Comparison of ENCODE assay signal across 13 cellular contexts in genomic region chr2:152566728-152567069, GRCh38.
A peak's percentile ranks its signal among the peaks of the same experiment; 100 is the strongest.
DNase-seq lines count a peak whose midpoint lies in the region; ATAC-seq and TF ChIP-seq lines count a peak whose summit lies in the region.
"Had no signal": no experiment of that assay in that cellular context is flagged by ENCODE, and none has a peak within 500 bp of the region (broad histone marks: within the 10 kb centered on the region; RNA-seq: fewer than 3 reads in every experiment).

No MANE protein-coding gene starts in this region.

- no peaks in the 10 kb centered on the region for H3K27me3 ChIP-seq in thyroid gland
- H3K27me3 ChIP-seq: testis had no signal

- H3K9me3 Mint-ChIP-seq in activated B cell treated with CpG ODN at 0.5 μM for 24 hours, result no peaks in the 10 kb centered on the region
- no peaks in the 10 kb centered on the region for H3K9me3 Mint-ChIP-seq in mesothelial cell of epicardium
- H3K9me3 Mint-ChIP-seq: naive B cell had no signal

- DNase-seq in activated B cell treated with CpG ODN at 0.5 μM for 24 hours (no peak), thyroid gland (no peak), mesothelial cell of epicardium (ENCODE audit: low spot score in 2 of 2, unreplicated experiment in 2 of 2) (no peak), hypothalamus (lab: John Stamatoyannopoulos, UW) (no peak)
- DNase-seq: activated effector memory CD4-positive, alpha-beta T cell treated with anti-CD3 and anti-CD28 coated beads, Interleukin-2, amount 50 U/mL, for 16 hours; head of caudate nucleus; naive B cell; NCI-H526; T-helper 9 cell; testis had no signal

- H3K27ac ChIP-seq in thyroid gland, result peak overlapping the region; percentile 17 to 39 (median 24)
- H3K27ac ChIP-seq: testis had no signal

- no peak for TF ChIP-seq CTCF in activated B cell treated with CpG ODN at 0.5 μM for 24 hours (IDR thresholded peaks at IDR 0.05)
- TF ChIP-seq CTCF in thyroid gland (IDR thresholded peaks at IDR 0.05), result no peak
- TF ChIP-seq CTCF in mesothelial cell of epicardium (IDR thresholded peaks at IDR 0.05; ENCODE audit: unreplicated experiment), result no peak

- H3K9me3 ChIP-seq in thyroid gland, result no peaks in the 10 kb centered on the region
- H3K9me3 ChIP-seq: testis had no signal

- TF ChIP-seq POLR2A in thyroid gland (IDR thresholded peaks at IDR 0.05), result no peak

- intact Hi-C loops in activated B cell treated with CpG ODN at 0.5 μM for 24 hours (cut with micrococcal nuclease), result no loop called here
- intact Hi-C loops in thyroid gland (cut with DNase I), result no loop called here

- ATAC-seq in GM19438 (IDR thresholded peaks at IDR 0.05; ENCODE audit: low read depth, unreplicated experiment) (peak; percentile 43), HG03097 (IDR thresholded peaks at IDR 0.05; ENCODE audit: low FRiP score, unreplicated experiment) (peak; percentile 51), activated B cell treated with CpG ODN at 0.5 μM for 24 hours (ENCODE audit: low read depth) (peak; percentile 22), HG03571 (IDR thresholded peaks at IDR 0.05; ENCODE audit: unreplicated experiment) (no peak)

- H3K27me3 Mint-ChIP-seq in activated B cell treated with CpG ODN at 0.5 μM for 24 hours (no peaks in the 10 kb centered on the region), mesothelial cell of epicardium (ENCODE audit: low read depth) (no peaks in the 10 kb centered on the region)
- H3K27me3 Mint-ChIP-seq: naive B cell had no signal

- H3K36me3 ChIP-seq in thyroid gland, result no peaks in the 10 kb centered on the region

- POLR2A ChIA-PET in activated B cell treated with CpG ODN at 0.5 μM for 24 hours (lab: Charles Lee), result no interaction called here

- H3K36me3 Mint-ChIP-seq in activated B cell treated with CpG ODN at 0.5 μM for 24 hours (ENCODE audit: low read depth) (no peaks in the 10 kb centered on the region), mesothelial cell of epicardium (peaks cover 10% of the 10 kb centered on the region)
- H3K36me3 Mint-ChIP-seq: naive B cell had no signal

- no peak overlapping the region for H3K4me3 Mint-ChIP-seq in activated B cell treated with CpG ODN at 0.5 μM for 24 hours
- no peak overlapping the region for H3K4me3 Mint-ChIP-seq in mesothelial cell of epicardium
- H3K4me3 Mint-ChIP-seq: naive B cell had no signal

- 79 to 80% methylated on average over 5 of the region's 5 CpGs for WGBS in thyroid gland, 2 donors

- CTCF ChIA-PET in activated B cell treated with CpG ODN at 0.5 μM for 24 hours (lab: Charles Lee), result no interaction called here

- H3K27ac Mint-ChIP-seq in activated B cell treated with CpG ODN at 0.5 μM for 24 hours, result peak overlapping the region; percentile 65
- H3K27ac Mint-ChIP-seq in mesothelial cell of epicardium, result no peak overlapping the region

- peaks cover 27% of the 10 kb centered on the region for H3K4me1 Mint-ChIP-seq in activated B cell treated with CpG ODN at 0.5 μM for 24 hours
- H3K4me1 Mint-ChIP-seq in mesothelial cell of epicardium, result peaks cover 3% of the 10 kb centered on the region

- no peak overlapping the region for H3K4me3 ChIP-seq in thyroid gland (replicated peaks in 1 of 3)
- H3K4me3 ChIP-seq: testis had no signal

- H3K4me1 ChIP-seq in thyroid gland, result peaks cover 11 to 16% of the 10 kb centered on the region in 2 donors
